ENCODE assay signal across 17 cellular contexts in the genomic region with DNA sequence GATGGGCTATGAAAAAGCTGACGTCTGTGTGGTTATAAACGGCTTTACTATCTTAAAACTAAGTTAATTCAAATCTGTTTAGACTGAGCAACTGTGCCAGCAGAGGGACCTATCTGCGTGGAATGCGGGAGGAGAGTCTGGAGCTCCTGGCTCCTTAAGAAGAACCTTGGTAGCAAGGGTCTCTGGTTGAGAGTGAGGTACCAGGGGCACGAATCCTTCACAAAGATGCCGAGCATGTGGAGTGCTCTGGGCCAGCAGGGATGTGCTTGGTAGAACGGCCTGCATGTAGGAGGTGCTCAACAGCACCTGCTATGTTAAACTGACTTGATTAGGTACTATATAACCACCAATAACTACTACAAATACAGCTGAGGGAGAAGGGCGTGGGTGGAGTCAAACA.
"Had no signal": no experiment of that assay in that cellular context is flagged by ENCODE, and none has a peak within 500 bp of the region (broad histone marks: within the 10 kb centered on the region; RNA-seq: fewer than 3 reads in every experiment).

No MANE protein-coding gene starts in this region.

- H3K4me3 ChIP-seq: gastrocnemius medialis, SK-N-MC, upper lobe of left lung had no signal

- H3K4me1 Mint-ChIP-seq: activated CD8-positive, alpha-beta memory T cell treated with anti-CD3 and anti-CD28 coated beads, Interleukin-2, amount 10 ng/mL, durations not matched to agents 7 days and 5 days; naive thymus-derived CD8-positive, alpha-beta T cell; T-cell had no signal

- H3K27me3 Mint-ChIP-seq: activated naive CD8-positive, alpha-beta T cell had no signal

- H3K27ac ChIP-seq: gastrocnemius medialis, SK-N-MC, upper lobe of left lung had no signal

- H3K4me3 Mint-ChIP-seq: activated CD8-positive, alpha-beta memory T cell treated with anti-CD3 and anti-CD28 coated beads, Interleukin-2, amount 10 ng/mL, durations not matched to agents 7 days and 5 days; activated naive CD8-positive, alpha-beta T cell; activated T-cell treated with anti-CD3 and anti-CD28 coated beads, Interleukin-2, amount 50 U/mL, for 24 hours; brain; naive thymus-derived CD8-positive, alpha-beta T cell; T-cell had no signal

- ATAC-seq: activated CD4-positive, CD25-positive, alpha-beta regulatory T cell treated with anti-CD3 and anti-CD28 coated beads, Interleukin-2, amount 50 U/mL, for 24 hours; activated CD8-positive, alpha-beta memory T cell treated with anti-CD3 and anti-CD28 coated beads, Interleukin-2, amount 10 ng/mL, durations not matched to agents 7 days and 5 days; gastrocnemius medialis; naive thymus-derived CD8-positive, alpha-beta T cell; T-cell had no signal

- H3K36me3 Mint-ChIP-seq: activated CD8-positive, alpha-beta memory T cell treated with anti-CD3 and anti-CD28 coated beads, Interleukin-2, amount 10 ng/mL, durations not matched to agents 7 days and 5 days; activated naive CD8-positive, alpha-beta T cell; T-cell had no signal

- H3K9me3 Mint-ChIP-seq: activated T-cell treated with anti-CD3 and anti-CD28 coated beads, Interleukin-2, amount 50 U/mL, for 24 hours had no signal

- H3K27me3 ChIP-seq: gastrocnemius medialis, upper lobe of left lung had no signal

- H3K27ac Mint-ChIP-seq: activated CD8-positive, alpha-beta memory T cell treated with anti-CD3 and anti-CD28 coated beads, Interleukin-2, amount 10 ng/mL, durations not matched to agents 7 days and 5 days; activated naive CD8-positive, alpha-beta T cell; activated T-cell treated with anti-CD3 and anti-CD28 coated beads, Interleukin-2, amount 50 U/mL, for 24 hours; naive thymus-derived CD8-positive, alpha-beta T cell; T-cell had no signal

- H3K36me3 ChIP-seq: gastrocnemius medialis, upper lobe of left lung had no signal

- DNase-seq: activated effector memory CD4-positive, alpha-beta T cell treated with Interleukin-2 at 50 U/mL for 16 hours; activated T-cell treated with anti-CD3 and anti-CD28 coated beads, Interleukin-2, amount 50 U/mL, for 24 hours; amniotic stem cell; cerebellar nuclear complex; gastrocnemius medialis; naive thymus-derived CD8-positive, alpha-beta T cell; small intestine; stimulated activated CD4-positive, alpha-beta T cell treated with anti-CD3 and anti-CD28 coated beads, Interleukin-4, amount 100 ng/mL, for 24 hours; stimulated activated naive CD4-positive, alpha-beta T cell treated with Interleukin-2 at 50 U/mL for 16 hours; T-helper 9 cell had no signal

- H3K4me1 ChIP-seq: upper lobe of left lung had no signal

- H3K9me3 ChIP-seq: gastrocnemius medialis, upper lobe of left lung had no signal
